In the genomic region with DNA sequence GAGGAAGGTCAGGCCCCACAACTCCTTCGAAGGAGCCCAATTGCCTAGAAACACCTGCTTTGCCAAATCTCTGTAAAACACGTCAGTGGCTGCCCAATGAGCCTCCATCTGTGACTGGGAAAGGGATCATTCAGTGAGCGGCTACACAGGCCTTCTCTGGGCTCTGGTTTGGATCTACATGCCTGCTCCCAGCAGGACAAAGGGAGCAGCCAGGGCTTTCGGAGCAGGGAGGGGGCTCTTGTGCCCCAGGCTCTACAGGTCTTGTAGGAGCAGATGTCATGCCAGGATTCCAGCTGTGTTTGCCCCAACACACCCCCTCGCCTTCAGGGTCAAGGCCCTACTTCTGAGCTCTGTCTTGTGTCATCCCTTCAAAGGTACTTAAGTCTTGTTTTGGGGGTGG, we compare ENCODE assay signal across 27 cellular contexts.
"Had no signal": no experiment of that assay in that cellular context is flagged by ENCODE, and none has a peak within 500 bp of the region (broad histone marks: within the 10 kb centered on the region; RNA-seq: fewer than 3 reads in every experiment).

No MANE protein-coding gene starts in this region.

- H3K4me3 Mint-ChIP-seq: activated CD4-positive, alpha-beta memory T cell treated with anti-CD3 and anti-CD28 coated beads for 36 hours; activated CD4-positive, alpha-beta T cell treated with anti-CD3 and anti-CD28 coated beads for 36 hours; activated CD4-positive, alpha-beta T cell treated with anti-CD3 and anti-CD28 coated beads, Interleukin-2, amount 10 ng/mL, durations not matched to agents 24 days and 14 days; activated CD8-positive, alpha-beta memory T cell treated with anti-CD3 and anti-CD28 coated beads, Interleukin-2, amount 10 ng/mL, durations not matched to agents 7 days and 5 days; activated CD8-positive, alpha-beta T cell treated with anti-CD3 and anti-CD28 coated beads, Interleukin-2, amount 10 ng/mL, durations not matched to agents 7 days and 5 days; activated naive CD8-positive, alpha-beta T cell; activated T-cell treated with anti-CD3 and anti-CD28 coated beads, Interleukin-2, amount 50 U/mL, for 4 hours; activated T-helper 17 cell treated with anti-CD3 and anti-CD28 coated beads, Interleukin-2, amount 50 U/mL, for 72 hours; central memory CD8-positive, alpha-beta T cell; T-helper 17 cell; T-helper 2 cell treated with Interferon-gamma antibody and Interleukin-4, amounts not matched to agents 5 μg/mL and 100 μg/mL, for 36 hours had no signal

- H3K27ac Mint-ChIP-seq: activated CD4-positive, alpha-beta memory T cell treated with anti-CD3 and anti-CD28 coated beads for 36 hours; activated CD4-positive, alpha-beta T cell treated with anti-CD3 and anti-CD28 coated beads for 36 hours; activated CD4-positive, alpha-beta T cell treated with anti-CD3 and anti-CD28 coated beads, Interleukin-2, amount 10 ng/mL, durations not matched to agents 24 days and 14 days; activated CD8-positive, alpha-beta memory T cell treated with anti-CD3 and anti-CD28 coated beads, Interleukin-2, amount 10 ng/mL, durations not matched to agents 7 days and 5 days; activated CD8-positive, alpha-beta T cell treated with anti-CD3 and anti-CD28 coated beads, Interleukin-2, amount 10 ng/mL, durations not matched to agents 7 days and 5 days; activated naive CD8-positive, alpha-beta T cell; activated T-helper 17 cell treated with anti-CD3 and anti-CD28 coated beads, Interleukin-2, amount 50 U/mL, for 72 hours; T-helper 17 cell; T-helper 2 cell treated with Interferon-gamma antibody and Interleukin-4, amounts not matched to agents 5 μg/mL and 100 μg/mL, for 36 hours had no signal

- H3K4me3 ChIP-seq: esophagus squamous epithelium had no signal

- ATAC-seq: activated CD4-positive, alpha-beta T cell treated with anti-CD3 and anti-CD28 coated beads for 36 hours; activated CD8-positive, alpha-beta memory T cell treated with anti-CD3 and anti-CD28 coated beads, Interleukin-2, amount 10 ng/mL, durations not matched to agents 7 days and 5 days; activated CD8-positive, alpha-beta T cell treated with anti-CD3 and anti-CD28 coated beads, Interleukin-2, amount 10 ng/mL, durations not matched to agents 7 days and 5 days; activated T-cell treated with anti-CD3 and anti-CD28 coated beads, Interleukin-2, amount 50 U/mL, for 4 hours; activated T-helper 17 cell treated with anti-CD3 and anti-CD28 coated beads, Interleukin-2, amount 50 U/mL, for 72 hours; T-helper 17 cell had no signal

- H3K9me3 Mint-ChIP-seq: activated CD4-positive, alpha-beta memory T cell treated with anti-CD3 and anti-CD28 coated beads for 36 hours; activated CD4-positive, alpha-beta T cell treated with anti-CD3 and anti-CD28 coated beads, Interleukin-2, amount 10 ng/mL, durations not matched to agents 24 days and 14 days; activated T-cell treated with anti-CD3 and anti-CD28 coated beads, Interleukin-2, amount 50 U/mL, for 4 hours; activated T-helper 17 cell treated with anti-CD3 and anti-CD28 coated beads, Interleukin-2, amount 50 U/mL, for 72 hours; central memory CD8-positive, alpha-beta T cell; T-helper 2 cell treated with Interferon-gamma antibody and Interleukin-4, amounts not matched to agents 5 μg/mL and 100 μg/mL, for 36 hours had no signal

- H3K27ac ChIP-seq: brain microvascular endothelial cell, epithelial cell of prostate, esophagus squamous epithelium had no signal

- H3K27me3 Mint-ChIP-seq: activated CD4-positive, alpha-beta memory T cell treated with anti-CD3 and anti-CD28 coated beads for 36 hours; activated CD4-positive, alpha-beta T cell treated with anti-CD3 and anti-CD28 coated beads for 36 hours; activated CD4-positive, alpha-beta T cell treated with anti-CD3 and anti-CD28 coated beads, Interleukin-2, amount 10 ng/mL, durations not matched to agents 24 days and 14 days; activated CD8-positive, alpha-beta memory T cell treated with anti-CD3 and anti-CD28 coated beads, Interleukin-2, amount 10 ng/mL, durations not matched to agents 7 days and 5 days; activated naive CD8-positive, alpha-beta T cell; activated T-helper 17 cell treated with anti-CD3 and anti-CD28 coated beads, Interleukin-2, amount 50 U/mL, for 72 hours; central memory CD8-positive, alpha-beta T cell; T-helper 17 cell had no signal

- DNase-seq: activated CD4-positive, alpha-beta memory T cell treated with anti-CD3 and anti-CD28 coated beads for 36 hours; activated CD4-positive, alpha-beta T cell treated with anti-CD3 and anti-CD28 coated beads for 36 hours; activated CD4-positive, alpha-beta T cell treated with anti-CD3 and anti-CD28 coated beads, Interleukin-2, amount 10 ng/mL, durations not matched to agents 24 days and 14 days; activated CD4-positive, CD25-positive, alpha-beta regulatory T cell; activated CD4-positive, CD25-positive, alpha-beta regulatory T cell treated with anti-CD3 and anti-CD28 coated beads, Interleukin-2, amount 50 U/mL, for 72 hours; activated CD8-positive, alpha-beta memory T cell treated with anti-CD3 and anti-CD28 coated beads, Interleukin-2, amount 10 ng/mL, durations not matched to agents 7 days and 5 days; activated CD8-positive, alpha-beta T cell treated with anti-CD3 and anti-CD28 coated beads, Interleukin-2, amount 10 ng/mL, durations not matched to agents 7 days and 5 days; activated effector memory CD4-positive, alpha-beta T cell treated with Interleukin-2 at 50 U/mL for 16 hours; activated gamma-delta T cell treated with Interleukin-2 at 50 U/mL for 16 hours; activated naive CD4-positive, alpha-beta T cell treated with anti-CD3 and anti-CD28 coated beads, Interleukin-2, amount 50 U/mL, for 16 hours; activated naive CD4-positive, alpha-beta T cell treated with Interleukin-2 at 50 U/mL for 16 hours; activated T-cell treated with anti-CD3 and anti-CD28 coated beads, Interleukin-2, amount 50 U/mL, for 4 hours; amniotic stem cell; anterior cingulate cortex; brain microvascular endothelial cell; cortex of kidney; dermis blood vessel endothelial cell; effector CD8-positive, alpha-beta T cell; esophagus squamous epithelium; T-helper 1 cell; T-helper 17 cell; T1000 had no signal

- H3K27me3 ChIP-seq: brain microvascular endothelial cell, esophagus squamous epithelium had no signal

- H3K4me1 Mint-ChIP-seq: activated CD4-positive, alpha-beta T cell treated with anti-CD3 and anti-CD28 coated beads for 36 hours; activated CD8-positive, alpha-beta memory T cell treated with anti-CD3 and anti-CD28 coated beads, Interleukin-2, amount 10 ng/mL, durations not matched to agents 7 days and 5 days; activated T-helper 17 cell treated with anti-CD3 and anti-CD28 coated beads, Interleukin-2, amount 50 U/mL, for 72 hours; central memory CD8-positive, alpha-beta T cell; T-helper 17 cell had no signal
